In the genomic region with DNA sequence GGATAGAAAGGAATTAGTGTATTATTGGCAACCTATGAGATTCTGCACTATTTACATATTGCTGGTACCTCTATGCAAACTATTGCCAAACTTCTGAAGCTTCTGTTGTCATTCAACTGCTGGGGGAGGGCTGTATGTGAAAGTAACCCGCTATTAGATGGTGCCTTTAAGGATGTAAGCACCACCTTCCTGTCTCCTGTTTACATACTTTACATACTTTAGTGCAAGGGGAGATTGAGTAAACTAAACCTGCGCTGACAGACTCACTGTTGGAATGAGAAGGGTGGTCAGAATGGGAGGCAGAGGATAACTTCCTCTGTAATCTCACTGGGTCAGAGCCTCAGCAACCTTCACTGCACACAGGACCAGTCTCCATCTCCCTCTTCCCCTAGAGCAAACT, we compare ENCODE assay signal across 18 cellular contexts.
DNase-seq lines count a peak whose midpoint lies in the region; ATAC-seq, FAIRE-seq and TF ChIP-seq lines count a peak whose summit lies in the region.
"Had no signal": no experiment of that assay in that cellular context is flagged by ENCODE, and none has a peak within 500 bp of the region (broad histone marks: within the 10 kb centered on the region; RNA-seq: fewer than 3 reads in every experiment).

No MANE protein-coding gene starts in this region.

- no peaks in the 10 kb centered on the region for H3K9me2 ChIP-seq in Karpas-422 (replicated peaks; ENCODE audit: insufficient read depth, low read length)

- H3K9ac ChIP-seq in Karpas-422 (ENCODE audit: low read length) (no peak overlapping the region), HepG2 (ENCODE audit: insufficient read depth, low read depth, low read length) (no peak overlapping the region)
- H3K9ac ChIP-seq: KMS-11 had no signal

- H3K9me3 ChIP-seq in Karpas-422 (ENCODE audit: low read length) = no peaks in the 10 kb centered on the region
- H3K9me3 ChIP-seq in HepG2 (ENCODE audit: low read length) = no peaks in the 10 kb centered on the region
- H3K9me3 ChIP-seq in stomach = peaks cover 0 to 9% (median 3%) of the 10 kb centered on the region in 4 donors
- H3K9me3 ChIP-seq: thoracic aorta had no signal

- H2AFZ ChIP-seq in Karpas-422 (ENCODE audit: low read length) (no peak overlapping the region), HepG2 (ENCODE audit: low read length) (no peak overlapping the region)

- CTCF ChIA-PET in HepG2 (lab: Yijun Ruan, JAX; ENCODE audit: low intra/inter-chr PET ratio, low total read pairs) = no interaction called here

- H3K27ac ChIP-seq in Karpas-422 (ENCODE audit: low read length) (0 out of 2 replicates have a peak overlapping the region, but pooled peaks have one; percentile 20), HepG2 (ENCODE audit: extremely low read length, insufficient read depth, low read length) (no peak overlapping the region), stomach (no peak overlapping the region)
- H3K27ac ChIP-seq: KMS-11, thoracic aorta had no signal

- TF ChIP-seq CTCF in bronchial epithelial cell (IDR thresholded peaks at IDR 0.05; ENCODE audit: insufficient read depth, low read length, severe bottlenecking) (no peak), HepG2 (CRISPR knock-in tag; IDR thresholded peaks at IDR 0.05) (no peak), stomach (IDR thresholded peaks at IDR 0.05) (no peak)

- in situ Hi-C loops in HepG2 (cut with HindIII; ENCODE audit: extremely low pct_ligation_motif_present, low pct_unique_long_range_greater_than_20kb) = no loop called here
- in situ Hi-C loops in KBM-7 (cut with MboI; ENCODE audit: low pct_unique_long_range_greater_than_20kb, low sequenced_read_pairs) = no loop called here

- ATAC-seq in HepG2 (peak; percentile 99), HG03196 (IDR thresholded peaks at IDR 0.05; ENCODE audit: unreplicated experiment) (no peak)

- H4K20me1 ChIP-seq in Karpas-422 (ENCODE audit: insufficient read depth, low read depth, low read length) = no peaks in the 10 kb centered on the region
- no peaks in the 10 kb centered on the region for H4K20me1 ChIP-seq in HepG2 (ENCODE audit: insufficient read depth, low read length)

- peaks cover 76% of the 10 kb centered on the region for H3K36me3 ChIP-seq in Karpas-422 (ENCODE audit: insufficient read depth, low read length)
- H3K36me3 ChIP-seq in bronchial epithelial cell (ENCODE audit: control insufficient read depth, insufficient read depth, low read length) = peaks cover 3% of the 10 kb centered on the region
- peaks cover 0 to 11% of the 10 kb centered on the region in 2 experiments; a peak in 2 of 5 replicates for H3K36me3 ChIP-seq in HepG2 (replicated peaks in 1 of 2; ENCODE audit: control insufficient read depth in 1 of 2, insufficient read depth in 2 of 2, low read length in 2 of 2)
- peaks cover 4 to 45% (median 41%) of the 10 kb centered on the region in 4 donors for H3K36me3 ChIP-seq in stomach
- H3K36me3 ChIP-seq: thoracic aorta had no signal

- BruUV-seq in HepG2 (replicated peaks; lab: Mats Ljungman, UMichigan) = no TSS peak

- POLR2A ChIA-PET in HepG2 (lab: Yijun Ruan, JAX) = no interaction called here

- DNase-seq in EL (peak; percentile 28), Karpas-422 (peak; percentile 40), bronchial epithelial cell (ENCODE audit: low read depth) (peak; percentile 73), HepG2 (ENCODE audit: low spot score) (peak; percentile 88), NCI-H2227 treated with DMSO at 0.1 percent for 48 hours (lab: John Stamatoyannopoulos, UW) (no peak), stomach (no peak), KBM-7 (no peak)
- DNase-seq: activated CD4-positive, alpha-beta T cell treated with anti-CD3 and anti-CD28 coated beads, Interleukin-2, amount 50 U/mL, for 1 hour; activated naive CD4-positive, alpha-beta T cell treated with anti-CD3 and anti-CD28 coated beads, Interleukin-2, amount 50 U/mL, for 16 hours; activated T-cell treated with anti-CD3 and anti-CD28 coated beads for 4 hours; COR-L47; erythroblast; NCI-H146; occipital lobe; stimulated activated CD4-positive, alpha-beta T cell treated with anti-CD3 and anti-CD28 coated beads, Interleukin-2, amount 100 ng/mL, for 48 hours had no signal

- TF ChIP-seq POLR2A in HepG2 (IDR thresholded peaks at IDR 0.05; ENCODE audit: insufficient read depth in 1 of 2, low read depth in 2 of 2, low read length in 2 of 2) = no peak
- TF ChIP-seq POLR2A in stomach (IDR thresholded peaks at IDR 0.05) = no peak

- H3K79me2 ChIP-seq in Karpas-422 (ENCODE audit: low read length) (peaks cover 37% of the 10 kb centered on the region), HepG2 (ENCODE audit: insufficient read depth, low read length) (no peaks in the 10 kb centered on the region)

- peak in 1 of 2 experiments; percentile 55; a peak in 2 of 4 replicates for TF ChIP-seq EP300 in HepG2 (IDR thresholded peaks at IDR 0.05; ENCODE audit: low read depth in 2 of 2, low read length in 2 of 2)
- peak; percentile 55; the same call in 1 of the 2 replicates for TF ChIP-seq EP300 in HepG2 (CRISPR knock-in tag; IDR thresholded peaks at IDR 0.05; ENCODE audit: borderline replicate concordance)
- no peak for TF ChIP-seq EP300 in stomach (IDR thresholded peaks at IDR 0.05)

- no peak for TF ChIP-seq RAD21 in HepG2 (CRISPR knock-in tag; IDR thresholded peaks at IDR 0.05)

- H3K4me3 ChIP-seq in Karpas-422 (ENCODE audit: low read length) = no peak overlapping the region
- no peak overlapping the region for H3K4me3 ChIP-seq in bronchial epithelial cell (ENCODE audit: low read depth, low read length)
- H3K4me3 ChIP-seq in HepG2 (replicated peaks in 1 of 3; ENCODE audit: insufficient read depth in 1 of 3, low read depth in 2 of 3, low read length in 3 of 3) = no peak overlapping the region
- no peak overlapping the region for H3K4me3 ChIP-seq in stomach
- H3K4me3 ChIP-seq: thoracic aorta had no signal

- intact Hi-C loops in HepG2 (cut with micrococcal nuclease; ENCODE audit: unreplicated experiment) = no loop called here
- intact Hi-C loops in stomach (cut with DNase I; ENCODE audit: low total_unique reads) = no loop called here

- H3K27me3 ChIP-seq in Karpas-422 (ENCODE audit: low read length) = no peaks in the 10 kb centered on the region
- no peaks in the 10 kb centered on the region for H3K27me3 ChIP-seq in bronchial epithelial cell (ENCODE audit: control insufficient read depth, insufficient read depth, low read length)
- no peaks in the 10 kb centered on the region for H3K27me3 ChIP-seq in HepG2 (ENCODE audit: control insufficient read depth in 1 of 2, insufficient read depth in 2 of 2, low read length in 2 of 2)
- no peaks in the 10 kb centered on the region for H3K27me3 ChIP-seq in stomach

- H3K4me1 ChIP-seq in Karpas-422 (ENCODE audit: low read length) = peaks cover 41% of the 10 kb centered on the region
- H3K4me1 ChIP-seq in HepG2 (ENCODE audit: insufficient read depth, low read length) = peaks cover 10% of the 10 kb centered on the region
- peaks cover 0 to 4% (median 0%) of the 10 kb centered on the region in 4 donors for H3K4me1 ChIP-seq in stomach

- 25% methylated on average over 2 of the region's 2 CpGs for WGBS in HepG2 (ENCODE audit: low lambda C conversion rate)
- 37 to 61% (median 49%) methylated on average over 2 of the region's 2 CpGs for WGBS in stomach, 5 donors

- FAIRE-seq in bronchial epithelial cell (lab: Jason Lieb, UNC) (no peak), HepG2 (lab: Jason Lieb, UNC) (peak; percentile 87)

- H3K4me2 ChIP-seq in Karpas-422 (ENCODE audit: low read depth, low read length, poor library complexity, severe bottlenecking) (no peak overlapping the region), HepG2 (ENCODE audit: low read depth, low read length) (no peak overlapping the region)
- H3K4me2 ChIP-seq: KMS-11 had no signal

TF ChIP-seq in HepG2, 621 proteins besides CTCF, POLR2A, EP300 and RAD21 (continues in another document):
- TF ChIP-seq JDP2 (CRISPR knock-in tag; IDR thresholded peaks at IDR 0.05; ENCODE audit: borderline replicate concordance) = no peak
- 0 out of 2 replicates have a peak, but pooled peaks have one; percentile 17 for TF ChIP-seq JUND (CRISPR knock-in tag; IDR thresholded peaks at IDR 0.05)
- no peak for TF ChIP-seq PHF5A (CRISPR knock-in tag; IDR thresholded peaks at IDR 0.05; ENCODE audit: low read depth, unreplicated experiment)
- no peak for TF ChIP-seq ZMYM2 (CRISPR knock-in tag; IDR thresholded peaks at IDR 0.05)
- TF ChIP-seq, protein P1, sequence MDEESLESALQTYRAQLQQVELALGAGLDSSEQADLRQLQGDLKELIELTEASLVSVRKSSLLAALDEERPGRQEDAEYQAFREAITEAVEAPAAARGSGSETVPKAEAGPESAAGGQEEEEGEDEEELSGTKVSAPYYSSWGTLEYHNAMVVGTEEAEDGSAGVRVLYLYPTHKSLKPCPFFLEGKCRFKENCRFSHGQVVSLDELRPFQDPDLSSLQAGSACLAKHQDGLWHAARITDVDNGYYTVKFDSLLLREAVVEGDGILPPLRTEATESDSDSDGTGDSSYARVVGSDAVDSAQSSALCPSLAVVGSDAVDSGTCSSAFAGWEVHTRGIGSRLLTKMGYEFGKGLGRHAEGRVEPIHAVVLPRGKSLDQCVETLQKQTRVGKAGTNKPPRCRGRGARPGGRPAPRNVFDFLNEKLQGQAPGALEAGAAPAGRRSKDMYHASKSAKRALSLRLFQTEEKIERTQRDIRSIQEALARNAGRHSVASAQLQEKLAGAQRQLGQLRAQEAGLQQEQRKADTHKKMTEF (CRISPR knock-in tag; IDR thresholded peaks at IDR 0.05) = 0 out of 2 replicates have a peak, but pooled peaks have one; percentile 39
- no peak for TF ChIP-seq SMYD3 (CRISPR knock-in tag; IDR thresholded peaks at IDR 0.05)
- TF ChIP-seq NPAS2 (CRISPR knock-in tag; IDR thresholded peaks at IDR 0.05; ENCODE audit: borderline replicate concordance) = no peak
- no peak for TF ChIP-seq TBL1XR1 (IDR thresholded peaks at IDR 0.05; ENCODE audit: borderline replicate concordance, low read length, partially characterized antibody)
- TF ChIP-seq, protein P2, sequence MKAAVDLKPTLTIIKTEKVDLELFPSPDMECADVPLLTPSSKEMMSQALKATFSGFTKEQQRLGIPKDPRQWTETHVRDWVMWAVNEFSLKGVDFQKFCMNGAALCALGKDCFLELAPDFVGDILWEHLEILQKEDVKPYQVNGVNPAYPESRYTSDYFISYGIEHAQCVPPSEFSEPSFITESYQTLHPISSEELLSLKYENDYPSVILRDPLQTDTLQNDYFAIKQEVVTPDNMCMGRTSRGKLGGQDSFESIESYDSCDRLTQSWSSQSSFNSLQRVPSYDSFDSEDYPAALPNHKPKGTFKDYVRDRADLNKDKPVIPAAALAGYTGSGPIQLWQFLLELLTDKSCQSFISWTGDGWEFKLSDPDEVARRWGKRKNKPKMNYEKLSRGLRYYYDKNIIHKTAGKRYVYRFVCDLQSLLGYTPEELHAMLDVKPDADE (CRISPR knock-in tag; IDR thresholded peaks at IDR 0.05) = no peak
- no peak for TF ChIP-seq MYNN (CRISPR knock-in tag; IDR thresholded peaks at IDR 0.05; ENCODE audit: low read depth)
- TF ChIP-seq SMARCE1 (IDR thresholded peaks at IDR 0.05; ENCODE audit: borderline replicate concordance) = no peak

Comparison
In these comparisons a context has a peak if more than half of its experiments do, and no peak if none do; other contexts are left out.
1. DNase-seq: peak in EL (single experiment), Karpas-422 (single experiment), bronchial epithelial cell (single experiment) and HepG2 (single experiment); none in NCI-H2227 treated with DMSO at 0.1 percent for 48 hours (single experiment), stomach (single experiment) and KBM-7 (single experiment).